In genomic region chr7:50371551-50372021, GRCh38 we compare ENCODE assay signal across 1 cellular context.
TF ChIP-seq lines count a peak whose summit lies in the region.

No MANE protein-coding gene starts in this region.

TF ChIP-seq in H1, 55 proteins besides CTCF, POLR2A, EP300 and RAD21 (continued from another document):
- no peak for TF ChIP-seq TAF7 (optimal IDR thresholded peaks at IDR 0.05; ENCODE audit: borderline replicate concordance, low read depth, low read length)
- no peak for TF ChIP-seq SP1 (IDR thresholded peaks at IDR 0.05; ENCODE audit: low read depth, low read length)
- TF ChIP-seq JUND (IDR thresholded peaks at IDR 0.05; ENCODE audit: low read length) = no peak
